21 cellular contexts compared by ENCODE assay signal in genomic region chr1:239268007-239268406, GRCh38.
DNase-seq lines count a peak whose midpoint lies in the region; ATAC-seq and TF ChIP-seq lines count a peak whose summit lies in the region.
"Had no signal": no experiment of that assay in that cellular context is flagged by ENCODE, and none has a peak within 500 bp of the region (broad histone marks: within the 10 kb centered on the region; RNA-seq: fewer than 3 reads in every experiment).

No MANE protein-coding gene starts in this region.

- H2AFZ ChIP-seq in SK-N-SH (ENCODE audit: low read depth): no peak overlapping the region

- no peaks in the 10 kb centered on the region for H3F3A ChIP-seq in SK-N-SH (replicated peaks; ENCODE audit: insufficient read depth)

- CTCF ChIA-PET in SK-N-SH (lab: Yijun Ruan, JAX): interaction anchor here (1.0 kb wide), 1 partner anchor 37 kb away, joined by 3 read pairs; no protein-coding TSS in a partner anchor

- no peak for TF ChIP-seq EP300 in SK-N-SH (IDR thresholded peaks at IDR 0.05; ENCODE audit: borderline replicate concordance in 1 of 2, low read depth in 1 of 2, low read length in 1 of 2)

- WGBS in SK-N-SH (ENCODE audit: low lambda C conversion rate): 43% methylated on average over 6 of the region's 6 CpGs

- H3K9ac ChIP-seq in SK-N-SH: no peak overlapping the region

- in situ Hi-C loops in brain microvascular endothelial cell (cut with HindIII; ENCODE audit: low pct_ligation_motif_present, low sequenced_read_pairs): no loop called here

- H3K9me2 ChIP-seq in SK-N-SH: no peaks in the 10 kb centered on the region

- DNase-seq in SK-N-SH (no peak), LHCN-M2 (ENCODE audit: low read depth) (peak; percentile 26), retinal pigment epithelial cell (ENCODE audit: low read depth) (peak; percentile 92), brain microvascular endothelial cell (no peak), AML-193 (lab: John Stamatoyannopoulos, UW) (no peak)
- DNase-seq: 8988T; BE2C; C1 segment of cervical spinal cord; CD4-positive, CD25-positive, alpha-beta regulatory T cell; CD8-positive, alpha-beta memory T cell; COR-L47; DMS153; DMS79; GF-D8; GOT3; H7; IMR-90 had no signal

- ATAC-seq in SK-N-SH treated with all-trans-retinoic acid at 6 μM for 48 hours (peak; percentile 73), GM18517 (IDR thresholded peaks at IDR 0.05; ENCODE audit: unreplicated experiment) (no peak)
- ATAC-seq: HCT116, K562 had no signal

- H3K79me2 ChIP-seq in SK-N-SH (ENCODE audit: insufficient read depth): no peaks in the 10 kb centered on the region

- no peaks in the 10 kb centered on the region; a peak in 1 of 4 replicates for H3K4me1 ChIP-seq in SK-N-SH (ENCODE audit: control insufficient read depth in 1 of 2, insufficient read depth in 2 of 2, low read depth in 1 of 2, low read length in 1 of 2)
- H3K4me1 ChIP-seq: BE2C had no signal

- no peaks in the 10 kb centered on the region for H4K20me1 ChIP-seq in SK-N-SH (ENCODE audit: insufficient read depth)

- POLR2A ChIA-PET in SK-N-SH (lab: Yijun Ruan, JAX): no interaction called here

- H3K36me3 ChIP-seq in SK-N-SH (replicated peaks in 1 of 2; ENCODE audit: control insufficient read depth in 1 of 2, insufficient read depth in 2 of 2, low read length in 1 of 2) (no peaks in the 10 kb centered on the region), brain microvascular endothelial cell (replicated peaks) (no peaks in the 10 kb centered on the region)
- H3K36me3 ChIP-seq: BE2C had no signal

- H3K27me3 ChIP-seq in SK-N-SH (ENCODE audit: insufficient read depth) (no peaks in the 10 kb centered on the region), brain microvascular endothelial cell (replicated peaks) (no peaks in the 10 kb centered on the region)
- H3K27me3 ChIP-seq: BE2C had no signal

- no peak for TF ChIP-seq CTCF in SK-N-SH (IDR thresholded peaks at IDR 0.05)
- no peak for TF ChIP-seq CTCF in retinal pigment epithelial cell (conservative IDR thresholded peaks at IDR 0.05; ENCODE audit: low read depth, low read length)
- no peak for TF ChIP-seq CTCF in brain microvascular endothelial cell (IDR thresholded peaks at IDR 0.05; ENCODE audit: low read depth, low read length, missing control alignments)

- no peak overlapping the region for H3K4me2 ChIP-seq in SK-N-SH

- H3K9me3 ChIP-seq in SK-N-SH: no peaks in the 10 kb centered on the region
- H3K9me3 ChIP-seq: BE2C had no signal

- H3K4me3 ChIP-seq in SK-N-SH (ENCODE audit: low read depth in 2 of 2, low read length in 1 of 2): no peak overlapping the region
- no peak overlapping the region for H3K4me3 ChIP-seq in retinal pigment epithelial cell (ENCODE audit: low read length)
- no peak overlapping the region for H3K4me3 ChIP-seq in brain microvascular endothelial cell (ENCODE audit: low read depth, low read length)
- H3K4me3 ChIP-seq: K562 had no signal

- no peak for TF ChIP-seq RAD21 in SK-N-SH (IDR thresholded peaks at IDR 0.05; ENCODE audit: low read length)

- H3K27ac ChIP-seq in SK-N-SH (ENCODE audit: low read depth in 2 of 2, low read length in 1 of 2) (no peak overlapping the region), brain microvascular endothelial cell (no peak overlapping the region)

TF ChIP-seq in SK-N-SH treated with all-trans-retinoic acid at 6 μM for 48 hours, 23 proteins besides CTCF, POLR2A, EP300 and RAD21:
- TF ChIP-seq, protein P1, sequence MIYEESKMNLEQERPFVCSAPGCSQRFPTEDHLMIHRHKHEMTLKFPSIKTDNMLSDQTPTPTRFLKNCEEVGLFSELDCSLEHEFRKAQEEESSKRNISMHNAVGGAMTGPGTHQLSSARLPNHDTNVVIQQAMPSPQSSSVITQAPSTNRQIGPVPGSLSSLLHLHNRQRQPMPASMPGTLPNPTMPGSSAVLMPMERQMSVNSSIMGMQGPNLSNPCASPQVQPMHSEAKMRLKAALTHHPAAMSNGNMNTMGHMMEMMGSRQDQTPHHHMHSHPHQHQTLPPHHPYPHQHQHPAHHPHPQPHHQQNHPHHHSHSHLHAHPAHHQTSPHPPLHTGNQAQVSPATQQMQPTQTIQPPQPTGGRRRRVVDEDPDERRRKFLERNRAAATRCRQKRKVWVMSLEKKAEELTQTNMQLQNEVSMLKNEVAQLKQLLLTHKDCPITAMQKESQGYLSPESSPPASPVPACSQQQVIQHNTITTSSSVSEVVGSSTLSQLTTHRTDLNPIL (CRISPR knock-in tag; IDR thresholded peaks at IDR 0.05; ENCODE audit: low read depth): no peak
- TF ChIP-seq TOX (CRISPR knock-in tag; IDR thresholded peaks at IDR 0.05; ENCODE audit: borderline replicate concordance) (0 out of 2 replicates have a peak, but pooled peaks have one; percentile 11), ESRRG (CRISPR knock-in tag; IDR thresholded peaks at IDR 0.05) (no peak), ZNF70 (CRISPR knock-in tag; IDR thresholded peaks at IDR 0.05) (no peak)

TF ChIP-seq in SK-N-SH, 30 proteins besides CTCF, POLR2A, EP300 and RAD21:
- TF ChIP-seq NFIC (IDR thresholded peaks at IDR 0.05; ENCODE audit: borderline replicate concordance) (no peak), TEAD4 (IDR thresholded peaks at IDR 0.05; ENCODE audit: borderline replicate concordance, insufficient read depth) (no peak), USF2 (IDR thresholded peaks at IDR 0.05; ENCODE audit: borderline replicate concordance, low read depth, low read length) (no peak), REST (IDR thresholded peaks at IDR 0.05; ENCODE audit: low read depth, low read length) (no peak)

Comparison
In these comparisons a context has a peak if more than half of its experiments do, and no peak if none do; other contexts are left out.
1. DNase-seq: peak in LHCN-M2 (single experiment) and retinal pigment epithelial cell (single experiment); none in SK-N-SH (single experiment), brain microvascular endothelial cell (single experiment) and AML-193 (0 of 2).